Comparison of ENCODE assay signal across 1 cellular context in genomic region chr12:96073346-96074336, GRCh38.
TF ChIP-seq lines count a peak whose summit lies in the region.

No MANE protein-coding gene starts in this region.

TF ChIP-seq in H1, 55 proteins besides CTCF, POLR2A, EP300 and RAD21:
- TF ChIP-seq BCL11A (IDR thresholded peaks at IDR 0.05; ENCODE audit: low read depth in 2 of 2, low read length in 2 of 2) (no peak), E2F6 (IDR thresholded peaks at IDR 0.05) (no peak)
